Comparison of ENCODE assay signal across 1 cellular context in the genomic region with DNA sequence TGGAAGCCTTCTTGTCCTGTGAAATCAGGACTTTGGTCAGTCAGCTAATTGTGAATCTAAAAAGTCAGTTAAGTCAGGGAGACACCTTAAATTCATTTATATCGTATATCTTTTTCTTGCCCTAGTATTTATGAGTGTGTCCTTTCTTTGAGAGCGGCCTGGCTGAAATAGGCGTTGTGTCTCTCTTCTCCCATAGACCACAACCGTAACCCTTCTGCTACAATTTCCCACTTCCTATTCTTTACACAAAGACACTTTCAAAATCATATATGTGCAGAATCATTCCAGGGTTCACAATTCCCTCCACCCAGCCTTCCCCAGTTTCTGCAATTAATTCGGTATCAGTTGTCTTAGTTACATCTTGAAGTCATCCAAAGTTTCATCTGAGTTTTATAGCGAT.
TF ChIP-seq lines count a peak whose summit lies in the region.

No MANE protein-coding gene starts in this region.

TF ChIP-seq in GM23338, 12 proteins besides CTCF, POLR2A, EP300 and RAD21:
- TF ChIP-seq EZH2phosphoT487 (IDR thresholded peaks at IDR 0.05; ENCODE audit: unreplicated experiment) (no peak), EZH2 (IDR thresholded peaks at IDR 0.05; ENCODE audit: low read depth, unreplicated experiment) (no peak), NANOG (IDR thresholded peaks at IDR 0.05; ENCODE audit: borderline replicate concordance) (no peak), STAT1 (IDR thresholded peaks at IDR 0.05; ENCODE audit: unreplicated experiment) (no peak)
- TF ChIP-seq, protein P1, sequence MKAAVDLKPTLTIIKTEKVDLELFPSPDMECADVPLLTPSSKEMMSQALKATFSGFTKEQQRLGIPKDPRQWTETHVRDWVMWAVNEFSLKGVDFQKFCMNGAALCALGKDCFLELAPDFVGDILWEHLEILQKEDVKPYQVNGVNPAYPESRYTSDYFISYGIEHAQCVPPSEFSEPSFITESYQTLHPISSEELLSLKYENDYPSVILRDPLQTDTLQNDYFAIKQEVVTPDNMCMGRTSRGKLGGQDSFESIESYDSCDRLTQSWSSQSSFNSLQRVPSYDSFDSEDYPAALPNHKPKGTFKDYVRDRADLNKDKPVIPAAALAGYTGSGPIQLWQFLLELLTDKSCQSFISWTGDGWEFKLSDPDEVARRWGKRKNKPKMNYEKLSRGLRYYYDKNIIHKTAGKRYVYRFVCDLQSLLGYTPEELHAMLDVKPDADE (IDR thresholded peaks at IDR 0.05): no peak
